ENCODE assay signal across 16 cellular contexts in the genomic region with DNA sequence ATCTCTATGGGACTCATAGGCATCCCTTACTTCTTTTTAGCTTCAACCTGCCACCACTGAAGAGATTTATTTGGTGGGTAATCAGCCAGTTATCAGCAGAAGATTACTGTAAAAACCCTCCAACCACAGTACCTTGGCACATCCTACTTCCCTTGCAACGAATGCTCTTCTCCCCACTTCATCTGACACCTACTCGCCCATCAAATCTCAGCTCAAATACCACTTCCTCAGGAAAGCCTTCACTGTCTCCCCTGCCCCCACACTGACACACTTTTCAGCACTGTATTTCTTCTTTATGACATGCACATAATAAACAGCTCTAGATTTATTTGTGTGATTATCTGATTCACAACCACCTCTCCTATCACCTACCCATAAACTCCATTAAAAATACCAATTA. TPM values are rescaled to one million over a fixed set of nuclear protein-coding genes. Genes with fewer than 3 reads are reported as not detected.
DNase-seq lines count a peak whose midpoint lies in the region; TF ChIP-seq lines count a peak whose summit lies in the region.
"Had no signal": no experiment of that assay in that cellular context is flagged by ENCODE, and none has a peak within 500 bp of the region (broad histone marks: within the 10 kb centered on the region; RNA-seq: fewer than 3 reads in every experiment).

No MANE protein-coding gene starts in this region.

- no peak for DNase-seq in A673 (ENCODE audit: low spot score)
- peak; percentile 65 to 82 (median 74) for DNase-seq in CD4-positive, alpha-beta memory T cell
- peak in 3 of 5 donors; percentile 8 to 74 (median 14) for DNase-seq in T-helper 1 cell
- DNase-seq in mesendoderm, result no peak
- DNase-seq in dorsolateral prefrontal cortex, result no peak
- no peak for DNase-seq in NCI-H187 treated with DMSO at 0.1 percent for 48 hours (lab: John Stamatoyannopoulos, UW)
- DNase-seq in amniotic stem cell (lab: John Stamatoyannopoulos, UW), result no peak
- DNase-seq: dermis blood vessel endothelial cell, DMS79 treated with DMSO at 0.1 percent for 48 hours, left cardiac atrium, NCI-H1092, NCI-H2171 treated with DMSO at 0.1 percent for 48 hours had no signal

- H3K27me3 ChIP-seq in A673 (replicated peaks; ENCODE audit: insufficient read depth, low read depth, low read length, poor library complexity) (no peaks in the 10 kb centered on the region), mesendoderm (ENCODE audit: insufficient read depth, low read length, poor library complexity) (no peaks in the 10 kb centered on the region), dorsolateral prefrontal cortex (no peaks in the 10 kb centered on the region)
- H3K27me3 ChIP-seq in CD4-positive, alpha-beta memory T cell (ENCODE audit: insufficient read depth, low read length), result no peaks in the 10 kb centered on the region
- H3K27me3 ChIP-seq: hepatocyte had no signal

- intact Hi-C loops in A673 (cut with micrococcal nuclease; ENCODE audit: unreplicated experiment), result no loop called here
- intact Hi-C loops in CD4-positive, alpha-beta memory T cell (cut with micrococcal nuclease), result no loop called here
- intact Hi-C loops in dorsolateral prefrontal cortex (cut with DNase I), result no loop called here

- H3K23ac ChIP-seq in mesendoderm (ENCODE audit: low read length), result no peak overlapping the region

- H2AK5ac ChIP-seq in mesendoderm (ENCODE audit: low read length), result no peak overlapping the region

- H3K18ac ChIP-seq in mesendoderm (ENCODE audit: low read length), result no peak overlapping the region

- H3K36me3 ChIP-seq in A673 (ENCODE audit: insufficient read depth, low read length, poor library complexity, severe bottlenecking) (peaks cover 70% of the 10 kb centered on the region), mesendoderm (ENCODE audit: control insufficient read depth, insufficient read depth, low read length) (peaks cover 2% of the 10 kb centered on the region)
- H3K36me3 ChIP-seq in CD4-positive, alpha-beta memory T cell (ENCODE audit: insufficient read depth, low read length), result no peaks in the 10 kb centered on the region

- H2BK120ac ChIP-seq in mesendoderm (ENCODE audit: low read depth, low read length), result no peak overlapping the region

- peaks cover 4% of the 10 kb centered on the region for H3K9me3 ChIP-seq in A673 (ENCODE audit: low read depth, low read length, poor library complexity, severe bottlenecking)
- no peaks in the 10 kb centered on the region for H3K9me3 ChIP-seq in CD4-positive, alpha-beta memory T cell (ENCODE audit: control insufficient read depth in 1 of 2, low read length in 2 of 2)

- H3K4me1 ChIP-seq in A673 (ENCODE audit: insufficient read depth, low read length, poor library complexity, severe bottlenecking) (peaks cover 19% of the 10 kb centered on the region), mesendoderm (ENCODE audit: control insufficient read depth, low read depth, low read length) (no peaks in the 10 kb centered on the region)
- H3K4me1 ChIP-seq in CD4-positive, alpha-beta memory T cell (ENCODE audit: insufficient read depth, low read length), result peaks cover 39% of the 10 kb centered on the region

- H3K9me3 Mint-ChIP-seq in CD4-positive, alpha-beta memory T cell, result no peaks in the 10 kb centered on the region
- H3K9me3 Mint-ChIP-seq in activated naive CD4-positive, alpha-beta T cell treated with anti-CD3 and anti-CD28 coated beads, Interleukin-2, amount 50 U/mL, for 24 hours, result no peaks in the 10 kb centered on the region

- peaks cover 19 to 36% of the 10 kb centered on the region in 2 donors for H3K36me3 Mint-ChIP-seq in CD4-positive, alpha-beta memory T cell
- H3K36me3 Mint-ChIP-seq in activated naive CD4-positive, alpha-beta T cell treated with anti-CD3 and anti-CD28 coated beads, Interleukin-2, amount 50 U/mL, for 24 hours, result peaks cover 9% of the 10 kb centered on the region

- no CpG with 5 or more reads among the region's 2 CpGs for WGBS in mesendoderm (ENCODE audit: extremely low coverage, insufficient coverage, low lambda C conversion rate)

- no peak overlapping the region for H4K8ac ChIP-seq in mesendoderm (ENCODE audit: low read depth, low read length)

- no peaks in the 10 kb centered on the region for H3K27me3 Mint-ChIP-seq in CD4-positive, alpha-beta memory T cell
- no peaks in the 10 kb centered on the region for H3K27me3 Mint-ChIP-seq in activated naive CD4-positive, alpha-beta T cell treated with anti-CD3 and anti-CD28 coated beads, Interleukin-2, amount 50 U/mL, for 24 hours
- H3K27me3 Mint-ChIP-seq: stimulated activated naive CD8-positive, alpha-beta T cell treated with anti-CD3 and anti-CD28 coated beads, Interleukin-15, amount 100 ng/mL, for 72 hours had no signal

- peak overlapping the region; percentile 96 for H3K4me3 ChIP-seq in A673 (ENCODE audit: low read depth, low read length, poor library complexity, severe bottlenecking)
- no peak overlapping the region for H3K4me3 ChIP-seq in CD4-positive, alpha-beta memory T cell (ENCODE audit: low read length in 2 of 2)
- H3K4me3 ChIP-seq in mesendoderm (ENCODE audit: low read length), result no peak overlapping the region
- no peak overlapping the region for H3K4me3 ChIP-seq in dorsolateral prefrontal cortex
- H3K4me3 ChIP-seq: hepatocyte, skin epidermis had no signal

- POLR2A ChIA-PET in A673 (lab: Charles Lee; ENCODE audit: low non-redundant PET), result interaction anchor here (0.5 to 0.7 kb wide), 3 partner anchors 13 to 597 kb away, joined by 3 read pairs; no protein-coding TSS in a partner anchor
- POLR2A ChIA-PET in CD4-positive, alpha-beta memory T cell (lab: Charles Lee; ENCODE audit: partially characterized antibody), result interaction anchor here (0.8 to 4.5 kb wide), 9 partner anchors 14 to 209 kb away, joined by 3 to 55 read pairs (median 3); a partner anchor contains a TSS

- TF ChIP-seq CTCF in A673 (conservative IDR thresholded peaks at IDR 0.05; ENCODE audit: low read depth, low read length) (no peak), dorsolateral prefrontal cortex (IDR thresholded peaks at IDR 0.05 in 54 of 56, conservative IDR thresholded peaks at IDR 0.05 in 2 of 56; ENCODE audit: low read depth in 1 of 56, partially characterized antibody in 56 of 56) (no peak)

- H4K5ac ChIP-seq in mesendoderm (ENCODE audit: low read length), result no peak overlapping the region

- H3K27ac ChIP-seq in A673 (ENCODE audit: low read depth, low read length, poor library complexity, severe bottlenecking) (peak overlapping the region; percentile 99), mesendoderm (ENCODE audit: low read depth, low read length) (no peak overlapping the region), dorsolateral prefrontal cortex (no peak overlapping the region)
- no peak overlapping the region for H3K27ac ChIP-seq in CD4-positive, alpha-beta memory T cell (ENCODE audit: low read depth, low read length)
- H3K27ac ChIP-seq: hepatocyte had no signal

- H3K4me1 Mint-ChIP-seq in CD4-positive, alpha-beta memory T cell, result peaks cover 28 to 52% (median 39%) of the 10 kb centered on the region in 4 donors
- H3K4me1 Mint-ChIP-seq in activated naive CD4-positive, alpha-beta T cell treated with anti-CD3 and anti-CD28 coated beads, Interleukin-2, amount 50 U/mL, for 24 hours, result peaks cover 41% of the 10 kb centered on the region

- no TSS peak for BruUV-seq in A673 (replicated peaks; lab: Mats Ljungman, UMichigan)

- no peak overlapping the region for H2BK5ac ChIP-seq in mesendoderm (ENCODE audit: low read length)

- H3K79me1 ChIP-seq in mesendoderm (ENCODE audit: low read length), result peaks cover 3% of the 10 kb centered on the region

- no peak overlapping the region for H3K9ac ChIP-seq in mesendoderm (ENCODE audit: low read length)

- H3K27ac Mint-ChIP-seq in CD4-positive, alpha-beta memory T cell, result peak overlapping the region; percentile 11 to 89 (median 48)
- H3K27ac Mint-ChIP-seq in activated naive CD4-positive, alpha-beta T cell treated with anti-CD3 and anti-CD28 coated beads, Interleukin-2, amount 50 U/mL, for 24 hours, result peak overlapping the region; percentile 2
- H3K27ac Mint-ChIP-seq: stimulated activated naive CD8-positive, alpha-beta T cell treated with anti-CD3 and anti-CD28 coated beads, Interleukin-15, amount 100 ng/mL, for 72 hours had no signal

- H3K4me3 Mint-ChIP-seq in CD4-positive, alpha-beta memory T cell, result peak overlapping the region; percentile 3 to 48 (median 6)
- H3K4me3 Mint-ChIP-seq in activated naive CD4-positive, alpha-beta T cell treated with anti-CD3 and anti-CD28 coated beads, Interleukin-2, amount 50 U/mL, for 24 hours, result no peak overlapping the region
- H3K4me3 Mint-ChIP-seq: stimulated activated naive CD8-positive, alpha-beta T cell treated with anti-CD3 and anti-CD28 coated beads, Interleukin-15, amount 100 ng/mL, for 72 hours had no signal

- H2BK15ac ChIP-seq in mesendoderm (replicated peaks; ENCODE audit: low read depth), result no peak overlapping the region

- no peak overlapping the region for H3K56ac ChIP-seq in mesendoderm (ENCODE audit: low read length)

- H3K4ac ChIP-seq in mesendoderm (ENCODE audit: low read depth, low read length), result no peak overlapping the region

- H3K4me2 ChIP-seq in mesendoderm (ENCODE audit: low read length), result no peak overlapping the region
- H3K4me2 ChIP-seq: hepatocyte had no signal

- H3K79me2 ChIP-seq in mesendoderm (ENCODE audit: control insufficient read depth, insufficient read depth, low read length), result peaks cover 10% of the 10 kb centered on the region

- CTCF ChIA-PET in A673 (lab: Charles Lee), result interaction anchor here (0.7 kb wide), 1 partner anchor 474 kb away, joined by 3 read pairs; no protein-coding TSS in a partner anchor
- CTCF ChIA-PET in CD4-positive, alpha-beta memory T cell (lab: Charles Lee; ENCODE audit: partially characterized antibody), result interaction anchor here (0.7 to 4.5 kb wide), 9 partner anchors 9 to 779 kb away, joined by 3 to 34 read pairs (median 3); no protein-coding TSS in a partner anchor

RNA-seq across cellular contexts. Expression of a gene that starts 3.1 kb away (rescaled TPM):
- total RNA-seq in A673 (2021) (449 and 493 TPM in 2 replicates), dorsolateral prefrontal cortex (100 to 1,000 TPM in 1 of 120 experiments, 10 to 100 TPM in 119; 43.2 to 111 (median 58.5) TPM)
- total RNA-seq in CD4-positive, alpha-beta memory T cell, result 10 to 100 TPM; 59.4 to 61.7 TPM
- polyA plus RNA-seq in CD4-positive, alpha-beta memory T cell, result 100 to 1,000 TPM; 108 to 134 TPM
- 17.8 TPM for polyA plus RNA-seq in mesendoderm (2013, experiment 1 of 2)
- polyA plus RNA-seq in mesendoderm (2013, experiment 2 of 2), result 19.9 TPM

RNA-seq across cellular contexts. Expression of a gene that starts 44.4 kb away (rescaled TPM):
- total RNA-seq in A673 (2021), result 19.6 and 24.9 TPM in 2 replicates
- 10 to 100 TPM; 40.8 to 42.7 TPM for total RNA-seq in CD4-positive, alpha-beta memory T cell
- 10 to 100 TPM; 28.5 to 50.4 TPM for polyA plus RNA-seq in CD4-positive, alpha-beta memory T cell
- polyA plus RNA-seq in mesendoderm (2013, experiment 1 of 2), result 1.5 TPM
- polyA plus RNA-seq in mesendoderm (2013, experiment 2 of 2), result 1.6 TPM
- total RNA-seq in dorsolateral prefrontal cortex, result 10 to 100 TPM; 15.7 to 46.8 (median 25.1) TPM

RNA-seq across cellular contexts. Expression of a gene that starts 58.3 kb away (rescaled TPM):
- total RNA-seq in A673 (2021), result 88.7 and 94.8 TPM in 2 replicates
- total RNA-seq in CD4-positive, alpha-beta memory T cell, result 10 to 100 TPM; 93.0 to 94.9 TPM
- 10 to 100 TPM; 48.0 to 65.4 TPM for polyA plus RNA-seq in CD4-positive, alpha-beta memory T cell
- polyA plus RNA-seq in mesendoderm (2013, experiment 1 of 2), result 47.0 TPM
- 49.1 TPM for polyA plus RNA-seq in mesendoderm (2013, experiment 2 of 2)
- 10 to 100 TPM; 23.5 to 78.1 (median 53.7) TPM for total RNA-seq in dorsolateral prefrontal cortex

Comparison
In these comparisons a context has a peak if more than half of its experiments do, and no peak if none do; other contexts are left out.
1. DNase-seq: peak in CD4-positive, alpha-beta memory T cell (5 of 5) and T-helper 1 cell (3 of 5); none in A673 (single experiment), mesendoderm (single experiment), dorsolateral prefrontal cortex (0 of 10), NCI-H187 treated with DMSO at 0.1 percent for 48 hours (single experiment) and amniotic stem cell (single experiment).